21 cellular contexts compared by ENCODE assay signal in genomic region chrX:462853-463252, GRCh38.
DNase-seq lines count a peak whose midpoint lies in the region; ATAC-seq, FAIRE-seq and TF ChIP-seq lines count a peak whose summit lies in the region.
"Had no signal": no experiment of that assay in that cellular context is flagged by ENCODE, and none has a peak within 500 bp of the region (broad histone marks: within the 10 kb centered on the region; RNA-seq: fewer than 3 reads in every experiment).

No MANE protein-coding gene starts in this region.

- peaks cover 5% of the 10 kb centered on the region for H3K9me3 Mint-ChIP-seq in neural progenitor cell

- H3K4me3 ChIP-seq in RWPE2 (ENCODE audit: severe bottlenecking) = no peak overlapping the region
- no peak overlapping the region for H3K4me3 ChIP-seq in kidney (ENCODE audit: low read length in 2 of 2)
- H3K4me3 ChIP-seq in neural progenitor cell = no peak overlapping the region
- H3K4me3 ChIP-seq: HAP-1, K562 had no signal

- H3K4me2 ChIP-seq in neural progenitor cell = no peak overlapping the region

- intact Hi-C loops in kidney (cut with DNase I) = no loop called here

- peak overlapping the region; percentile 3 for H3K27ac Mint-ChIP-seq in neural progenitor cell
- H3K27ac Mint-ChIP-seq: CD4-positive, CD25-positive, alpha-beta regulatory T cell had no signal

- peaks cover 13% of the 10 kb centered on the region for H3K27me3 Mint-ChIP-seq in neural progenitor cell (ENCODE audit: insufficient read depth, low read depth)
- H3K27me3 Mint-ChIP-seq: CD4-positive, CD25-positive, alpha-beta regulatory T cell had no signal

- H3K4me1 ChIP-seq in RWPE2 (ENCODE audit: insufficient read depth, poor library complexity, severe bottlenecking) (no peaks in the 10 kb centered on the region), kidney (ENCODE audit: control insufficient read depth in 1 of 2, insufficient read depth in 1 of 2, low read depth in 1 of 2, low read length in 2 of 2) (no peaks in the 10 kb centered on the region), neural progenitor cell (no peaks in the 10 kb centered on the region)
- H3K4me1 ChIP-seq: BE2C, HAP-1 had no signal

- H3K9ac ChIP-seq in kidney (ENCODE audit: low read length in 2 of 2) (no peak overlapping the region), neural progenitor cell (no peak overlapping the region)

- peaks cover 8% of the 10 kb centered on the region for H3K9me3 ChIP-seq in RWPE2 (ENCODE audit: severe bottlenecking)
- no peaks in the 10 kb centered on the region for H3K9me3 ChIP-seq in kidney (ENCODE audit: control insufficient read depth in 1 of 2, low read length in 2 of 2)
- H3K9me3 ChIP-seq in neural progenitor cell (ENCODE audit: low read depth) = no peaks in the 10 kb centered on the region
- H3K9me3 ChIP-seq: BE2C, HAP-1 had no signal

- H3F3A ChIP-seq in neural progenitor cell (ENCODE audit: low read depth) = peaks cover 9% of the 10 kb centered on the region

- FAIRE-seq in kidney (lab: Jason Lieb, UNC) = no peak
- FAIRE-seq: A204.1, G401.6, GM12892, K562 had no signal

- H3K27ac ChIP-seq in RWPE2 (ENCODE audit: poor library complexity, severe bottlenecking) (no peak overlapping the region), kidney (ENCODE audit: low read depth in 2 of 2, low read length in 2 of 2) (no peak overlapping the region), neural progenitor cell (no peak overlapping the region)
- H3K27ac ChIP-seq: HL-60 had no signal

- H3K36me3 ChIP-seq in RWPE2 (ENCODE audit: low read depth) (no peaks in the 10 kb centered on the region), kidney (ENCODE audit: control insufficient read depth in 1 of 2, insufficient read depth in 2 of 2, low read length in 2 of 2) (no peaks in the 10 kb centered on the region), neural progenitor cell (no peaks in the 10 kb centered on the region)
- H3K36me3 ChIP-seq: BE2C, HAP-1 had no signal

- no peaks in the 10 kb centered on the region for H3K79me2 ChIP-seq in neural progenitor cell (ENCODE audit: low read depth)

- TF ChIP-seq CTCF in RWPE2 (IDR thresholded peaks at IDR 0.05; ENCODE audit: poor library complexity, severe bottlenecking) (no peak), kidney (IDR thresholded peaks at IDR 0.05; ENCODE audit: borderline replicate concordance, extremely low read depth, insufficient read depth) (no peak), neural progenitor cell (IDR thresholded peaks at IDR 0.05) (no peak), GM10266 (IDR thresholded peaks at IDR 0.05; ENCODE audit: control insufficient read depth, insufficient read depth, low read depth, missing control alignments) (no peak)

- H3K4me3 Mint-ChIP-seq in neural progenitor cell = no peak overlapping the region
- H3K4me3 Mint-ChIP-seq: CD4-positive, CD25-positive, alpha-beta regulatory T cell; CD8-positive, alpha-beta memory T cell had no signal

- ATAC-seq in RWPE2 (ENCODE audit: low read depth) = no peak
- ATAC-seq: K562 had no signal

- H3K27me3 ChIP-seq in RWPE2 (ENCODE audit: insufficient read depth, poor library complexity, severe bottlenecking) (no peaks in the 10 kb centered on the region), neural progenitor cell (no peaks in the 10 kb centered on the region)
- H3K27me3 ChIP-seq: BE2C had no signal

- DNase-seq in RWPE2 (ENCODE audit: low spot score) = peak; percentile 57
- DNase-seq in kidney = peak; percentile 35
- no peak for DNase-seq in neural progenitor cell (ENCODE audit: low spot score)
- DNase-seq in GM10266 (ENCODE audit: extremely low spot score) = no peak
- DNase-seq in midbrain (lab: John Stamatoyannopoulos, UW) = no peak
- DNase-seq in NCI-H1930 (lab: John Stamatoyannopoulos, UW) = no peak
- DNase-seq: ACHN; BE2C; C1 segment of cervical spinal cord; CD4-positive, CD25-positive, alpha-beta regulatory T cell; CD8-positive, alpha-beta memory T cell; COR-L47; DMS 273 treated with DMSO at 0.1 percent for 48 hours; GOT3; IMR-90 had no signal

- H3K4me1 Mint-ChIP-seq in neural progenitor cell = peaks cover 18% of the 10 kb centered on the region
- H3K4me1 Mint-ChIP-seq: CD4-positive, CD25-positive, alpha-beta regulatory T cell; CD8-positive, alpha-beta memory T cell had no signal

- H3K36me3 Mint-ChIP-seq in neural progenitor cell = no peaks in the 10 kb centered on the region
- H3K36me3 Mint-ChIP-seq: CD4-positive, CD25-positive, alpha-beta regulatory T cell; CD8-positive, alpha-beta memory T cell had no signal

- no peak overlapping the region for H2AFZ ChIP-seq in neural progenitor cell (replicated peaks)

- no peaks in the 10 kb centered on the region for H4K20me1 ChIP-seq in neural progenitor cell (ENCODE audit: low read depth)

Comparison
In these comparisons a context has a peak if more than half of its experiments do, and no peak if none do; other contexts are left out.
1. DNase-seq: peak in RWPE2 (single experiment) and kidney (single experiment); none in neural progenitor cell (single experiment), GM10266 (single experiment), midbrain (single experiment) and NCI-H1930 (0 of 2).